In the genomic region with DNA sequence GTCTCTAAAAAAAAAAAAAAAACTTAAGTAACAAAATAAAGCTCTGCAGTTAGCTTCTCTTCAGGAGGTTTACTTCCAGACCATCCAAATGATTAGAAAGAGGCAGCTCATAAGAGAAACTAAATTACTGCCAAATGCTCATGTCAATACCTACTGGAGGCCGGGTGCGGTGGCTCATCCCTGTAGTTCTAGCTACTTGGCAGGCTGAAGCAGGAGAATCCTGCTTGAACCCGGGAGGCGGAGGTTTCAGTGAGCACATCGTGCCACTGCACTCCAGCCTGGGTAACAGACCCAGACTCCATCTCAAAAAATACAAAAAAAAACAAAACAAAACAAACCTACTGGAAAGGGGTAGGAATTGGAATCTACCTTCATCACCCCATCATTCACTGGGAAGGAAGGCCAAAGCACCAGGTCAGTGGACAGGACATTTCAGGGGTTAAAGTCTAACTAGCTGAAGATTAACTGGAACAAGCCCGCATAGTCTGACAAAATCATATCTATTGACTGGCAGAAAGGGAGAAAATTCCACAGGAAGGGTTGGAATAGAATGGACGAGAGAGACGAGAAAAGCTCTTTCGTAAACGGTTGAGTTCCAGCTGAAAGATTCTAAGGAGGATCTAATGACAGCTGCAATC, we compare ENCODE assay signal across 9 cellular contexts. TPM values are rescaled to one million over a fixed set of nuclear protein-coding genes. Genes with fewer than 3 reads are reported as not detected.
DNase-seq lines count a peak whose midpoint lies in the region; ATAC-seq lines count a peak whose summit lies in the region.
"Had no signal": no experiment of that assay in that cellular context is flagged by ENCODE, and none has a peak within 500 bp of the region (broad histone marks: within the 10 kb centered on the region; RNA-seq: fewer than 3 reads in every experiment).

No MANE protein-coding gene starts in this region.

- no peaks in the 10 kb centered on the region for H3K9me3 ChIP-seq in iPS-20b (ENCODE audit: insufficient read depth, low read depth, low read length)

- H3K27ac Mint-ChIP-seq in T-helper 2 cell treated with Interferon-gamma antibody and Interleukin-4, amounts not matched to agents 5 μg/mL and 100 μg/mL, for 36 hours: no peak overlapping the region
- H3K27ac Mint-ChIP-seq in activated naive CD4-positive, alpha-beta T cell treated with anti-CD3 and anti-CD28 coated beads, Interleukin-2, amount 50 U/mL, for 72 hours: peak overlapping the region; percentile 82 to 90
- peak overlapping the region; percentile 99 for H3K27ac Mint-ChIP-seq in stimulated activated memory B cell treated with anti-CD40 and anti-IgM and Interleukin-4, amounts not matched to agents 10 μg/mL and 1 μg/mL and 100 μg/mL, for 72 hours

- H3K4me3 Mint-ChIP-seq in T-helper 2 cell treated with Interferon-gamma antibody and Interleukin-4, amounts not matched to agents 5 μg/mL and 100 μg/mL, for 36 hours: peak overlapping the region; percentile 87
- H3K4me3 Mint-ChIP-seq in stimulated activated memory B cell treated with anti-CD40 and anti-IgM and Interleukin-4, amounts not matched to agents 10 μg/mL and 1 μg/mL and 100 μg/mL, for 72 hours: peak overlapping the region; percentile 97

- H3K4me3 ChIP-seq in iPS-20b (ENCODE audit: low read length): peak overlapping the region; percentile 93

- H3K4me1 ChIP-seq in iPS-20b (ENCODE audit: insufficient read depth, low read length): 0 out of 2 replicates have a peak, but pooled peaks cover 3% of the 10 kb centered on the region

- no peak overlapping the region for H3K27ac ChIP-seq in iPS-20b (ENCODE audit: low read length)

- H3K27me3 ChIP-seq in iPS-20b (ENCODE audit: insufficient read depth, low read length): no peaks in the 10 kb centered on the region

- DNase-seq in T-helper 2 cell treated with Interferon-gamma antibody and Interleukin-4, amounts not matched to agents 5 μg/mL and 100 μg/mL, for 36 hours (ENCODE audit: low spot score): no peak
- DNase-seq in T-helper 2 cell: no peak
- DNase-seq in activated naive CD4-positive, alpha-beta T cell treated with anti-CD3 and anti-CD28 coated beads, Interleukin-2, amount 50 U/mL, for 72 hours (ENCODE audit: low spot score in 2 of 2): no peak
- DNase-seq in MV-4-11 (lab: John Stamatoyannopoulos, UW): no peak
- no peak for DNase-seq in midbrain (lab: John Stamatoyannopoulos, UW)
- DNase-seq: NCI-H146 had no signal

- H3K9me3 Mint-ChIP-seq in T-helper 2 cell treated with Interferon-gamma antibody and Interleukin-4, amounts not matched to agents 5 μg/mL and 100 μg/mL, for 36 hours: peaks cover 30% of the 10 kb centered on the region
- H3K9me3 Mint-ChIP-seq in activated naive CD4-positive, alpha-beta T cell treated with anti-CD3 and anti-CD28 coated beads, Interleukin-2, amount 50 U/mL, for 72 hours: peaks cover 2 to 15% of the 10 kb centered on the region in 2 donors
- peaks cover 2% of the 10 kb centered on the region for H3K9me3 Mint-ChIP-seq in stimulated activated memory B cell treated with anti-CD40 and anti-IgM and Interleukin-4, amounts not matched to agents 10 μg/mL and 1 μg/mL and 100 μg/mL, for 72 hours

- H3K36me3 ChIP-seq in iPS-20b (ENCODE audit: insufficient read depth, low read depth, low read length): no peaks in the 10 kb centered on the region

- H3K27me3 Mint-ChIP-seq in T-helper 2 cell treated with Interferon-gamma antibody and Interleukin-4, amounts not matched to agents 5 μg/mL and 100 μg/mL, for 36 hours (ENCODE audit: low read depth): no peaks in the 10 kb centered on the region
- H3K27me3 Mint-ChIP-seq in stimulated activated memory B cell treated with anti-CD40 and anti-IgM and Interleukin-4, amounts not matched to agents 10 μg/mL and 1 μg/mL and 100 μg/mL, for 72 hours: no peaks in the 10 kb centered on the region

- H3K36me3 Mint-ChIP-seq in T-helper 2 cell treated with Interferon-gamma antibody and Interleukin-4, amounts not matched to agents 5 μg/mL and 100 μg/mL, for 36 hours (ENCODE audit: low read depth): peaks cover 14% of the 10 kb centered on the region
- H3K36me3 Mint-ChIP-seq in activated naive CD4-positive, alpha-beta T cell treated with anti-CD3 and anti-CD28 coated beads, Interleukin-2, amount 50 U/mL, for 72 hours: peaks cover 27 to 40% of the 10 kb centered on the region in 2 donors
- H3K36me3 Mint-ChIP-seq in stimulated activated memory B cell treated with anti-CD40 and anti-IgM and Interleukin-4, amounts not matched to agents 10 μg/mL and 1 μg/mL and 100 μg/mL, for 72 hours: peaks cover 15% of the 10 kb centered on the region

- ATAC-seq in activated naive CD4-positive, alpha-beta T cell treated with anti-CD3 and anti-CD28 coated beads, Interleukin-2, amount 50 U/mL, for 72 hours: no peak
- no peak for ATAC-seq in stimulated activated memory B cell treated with anti-CD40 and anti-IgM and Interleukin-4, amounts not matched to agents 10 μg/mL and 1 μg/mL and 100 μg/mL, for 72 hours
- no peak for ATAC-seq in HG03139 (IDR thresholded peaks at IDR 0.05; ENCODE audit: unreplicated experiment)

- H3K9ac ChIP-seq in iPS-20b (ENCODE audit: low read depth, low read length): no peak overlapping the region; the same call in 1 of the 2 replicates

- peaks cover 8% of the 10 kb centered on the region for H3K4me1 Mint-ChIP-seq in T-helper 2 cell treated with Interferon-gamma antibody and Interleukin-4, amounts not matched to agents 5 μg/mL and 100 μg/mL, for 36 hours (ENCODE audit: low read depth)
- peaks cover 15% of the 10 kb centered on the region for H3K4me1 Mint-ChIP-seq in stimulated activated memory B cell treated with anti-CD40 and anti-IgM and Interleukin-4, amounts not matched to agents 10 μg/mL and 1 μg/mL and 100 μg/mL, for 72 hours

RNA-seq across cellular contexts. Expression of gene ZFP14, which starts 1.3 kb away (rescaled TPM):
- 1 to 10 TPM; 2.3 to 2.4 TPM for total RNA-seq in activated naive CD4-positive, alpha-beta T cell treated with anti-CD3 and anti-CD28 coated beads, Interleukin-2, amount 50 U/mL, for 72 hours

RNA-seq across cellular contexts. Expression of gene ZFP82, which starts 40.8 kb away (rescaled TPM):
- 1 to 10 TPM; 3.5 to 5.0 TPM for total RNA-seq in activated naive CD4-positive, alpha-beta T cell treated with anti-CD3 and anti-CD28 coated beads, Interleukin-2, amount 50 U/mL, for 72 hours
